8 cellular contexts compared by ENCODE assay signal in the genomic region with DNA sequence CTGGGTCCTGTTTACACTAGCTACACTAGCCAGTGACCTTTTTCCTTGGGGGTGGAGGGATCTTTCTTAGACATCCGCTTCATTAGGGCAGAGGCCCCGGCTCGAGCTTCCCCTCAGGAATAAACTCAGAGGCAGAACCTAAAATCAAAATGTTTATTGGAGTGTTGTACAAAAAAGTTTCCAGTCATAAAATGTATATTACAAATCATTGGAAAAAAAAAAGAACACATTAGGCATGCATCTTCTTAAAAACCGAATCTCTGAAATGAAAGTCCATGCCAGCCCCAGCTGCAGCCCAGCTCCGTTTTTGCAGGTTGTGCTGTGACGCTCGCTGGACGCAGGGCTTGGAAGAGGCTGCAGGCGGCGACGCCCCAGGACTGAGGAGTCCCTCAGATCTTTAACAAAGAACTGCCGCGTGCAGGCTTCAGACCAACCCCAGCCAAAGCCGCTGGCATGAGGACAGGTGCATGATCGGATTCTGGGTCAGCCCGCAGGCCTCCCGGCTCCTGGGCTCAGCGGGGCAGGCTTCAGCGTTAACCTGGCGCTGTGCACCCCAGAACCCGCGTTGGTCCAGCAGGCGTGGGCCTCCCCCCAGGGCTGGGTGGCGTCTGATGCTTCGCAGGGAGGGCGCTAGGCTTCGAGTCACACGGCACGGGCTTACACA. TPM values are rescaled to one million over a fixed set of nuclear protein-coding genes. Genes with fewer than 3 reads are reported as not detected.
DNase-seq lines count a peak whose midpoint lies in the region; ATAC-seq and TF ChIP-seq lines count a peak whose summit lies in the region.

No MANE protein-coding gene starts in this region.

- in situ Hi-C loops in astrocyte of the cerebellum (cut with HindIII; ENCODE audit: low sequenced_read_pairs), result no loop called here

- 73% methylated on average over 26 of the region's 29 CpGs for WGBS in HUES64

- POLR2A ChIA-PET in BJ (lab: Charles Lee), result interaction anchor here (0.6 kb wide), 2 partner anchors 113 to 186 kb away, joined by 3 read pairs; no protein-coding TSS in a partner anchor

- no peak for ATAC-seq in HG03565 (IDR thresholded peaks at IDR 0.05; ENCODE audit: unreplicated experiment)

- H3K36me3 ChIP-seq in BJ (ENCODE audit: control insufficient read depth, insufficient read depth, low read length) (peaks cover 16% of the 10 kb centered on the region), HUES64 (ENCODE audit: insufficient read depth, low read length) (peaks cover 32% of the 10 kb centered on the region), iPS-20b (ENCODE audit: insufficient read depth, low read depth, low read length) (peaks cover 31% of the 10 kb centered on the region), skeletal muscle satellite cell (ENCODE audit: insufficient read depth, low read length) (peaks cover 46% of the 10 kb centered on the region)

- H3K9ac ChIP-seq in HUES64 (ENCODE audit: low read depth, low read length), result peak overlapping the region; percentile 99
- H3K9ac ChIP-seq in iPS-20b (ENCODE audit: low read depth, low read length), result peak overlapping the region; percentile 99; the same call in 1 of the 2 replicates
- H3K9ac ChIP-seq in skeletal muscle satellite cell (ENCODE audit: low read depth, low read length), result peak overlapping the region; percentile 95

- peak overlapping the region; percentile 96 for H3K4me2 ChIP-seq in skeletal muscle satellite cell (ENCODE audit: low read length)

- H3K4me3 ChIP-seq in BJ (ENCODE audit: low read depth, low read length), result peak overlapping the region; percentile 89
- peak overlapping the region; percentile 87 for H3K4me3 ChIP-seq in HUES64 (ENCODE audit: low read length)
- peak overlapping the region; percentile 91 for H3K4me3 ChIP-seq in astrocyte of the cerebellum (ENCODE audit: low read depth, low read length)
- H3K4me3 ChIP-seq in iPS-20b (ENCODE audit: low read length), result peak overlapping the region; percentile 93
- peak overlapping the region; percentile 94 for H3K4me3 ChIP-seq in skeletal muscle satellite cell (ENCODE audit: low read length)

- CTCF ChIA-PET in BJ (lab: Yijun Ruan, JAX), result interaction anchor here (0.6 to 2.1 kb wide), 7 partner anchors 10 to 209 kb away, joined by 3 to 6 read pairs (median 4); partner anchors contain the start of gene LMNB2

- no peak for DNase-seq in BJ (ENCODE audit: low read depth)
- DNase-seq in astrocyte of the cerebellum (ENCODE audit: low read depth), result no peak
- DNase-seq in SIG-M5 (lab: John Stamatoyannopoulos, UW), result no peak
- DNase-seq in NCI-H128 (lab: John Stamatoyannopoulos, UW; ENCODE audit: unreplicated experiment), result no peak

- peak overlapping the region; percentile 99 for H3K27ac ChIP-seq in HUES64 (ENCODE audit: low read depth, low read length)
- H3K27ac ChIP-seq in iPS-20b (ENCODE audit: low read length), result peak overlapping the region; percentile 98

- no peaks in the 10 kb centered on the region for H3K9me3 ChIP-seq in HUES64 (ENCODE audit: insufficient read depth, low read depth, low read length)
- H3K9me3 ChIP-seq in iPS-20b (ENCODE audit: insufficient read depth, low read depth, low read length), result no peaks in the 10 kb centered on the region
- H3K9me3 ChIP-seq in skeletal muscle satellite cell (replicated peaks; ENCODE audit: low read length), result no peaks in the 10 kb centered on the region

- H3K27me3 ChIP-seq in BJ (ENCODE audit: control insufficient read depth, insufficient read depth, low read length) (no peaks in the 10 kb centered on the region), HUES64 (ENCODE audit: insufficient read depth, low read length) (no peaks in the 10 kb centered on the region), iPS-20b (ENCODE audit: insufficient read depth, low read length) (no peaks in the 10 kb centered on the region), skeletal muscle satellite cell (ENCODE audit: control insufficient read depth, insufficient read depth, low read length) (no peaks in the 10 kb centered on the region)

- TF ChIP-seq CTCF in BJ (IDR thresholded peaks at IDR 0.05; ENCODE audit: insufficient read depth, low read depth, low read length) (peak; percentile 18; the same call in 1 of the 2 replicates), astrocyte of the cerebellum (IDR thresholded peaks at IDR 0.05; ENCODE audit: low read depth, low read length, missing control alignments) (no peak)

- H3K4me1 ChIP-seq in HUES64 (ENCODE audit: insufficient read depth, low read length), result peaks cover 18% of the 10 kb centered on the region
- peaks cover 6% of the 10 kb centered on the region; the same call in 1 of the 2 replicates for H3K4me1 ChIP-seq in iPS-20b (ENCODE audit: insufficient read depth, low read length)
- H3K4me1 ChIP-seq in skeletal muscle satellite cell (ENCODE audit: control insufficient read depth, insufficient read depth, low read length), result peaks cover 33% of the 10 kb centered on the region

RNA-seq across cellular contexts. Expression of gene TIMM13, which starts 0.8 kb away (rescaled TPM):
- polyA plus RNA-seq in BJ (2011; rRNA removed), result 37.2 and 50.7 TPM in 2 replicates
- polyA minus RNA-seq in BJ (2011; rRNA and poly(A)+ RNA removed), result 9.2 and 14.2 TPM in 2 replicates
- 170 TPM for polyA plus RNA-seq in HUES64 (2013, experiment 1 of 2)
- polyA plus RNA-seq in HUES64 (2013, experiment 2 of 2), result 139 TPM
- total RNA-seq in skeletal muscle satellite cell (2012; rRNA removed), result 52.0 and 53.0 TPM in 2 replicates

RNA-seq across cellular contexts. Expression of gene LMNB2, which starts 28.6 kb away (rescaled TPM):
- polyA plus RNA-seq in BJ (2011; rRNA removed), result 53.4 and 80.0 TPM in 2 replicates
- 29.4 and 42.0 TPM in 2 replicates for polyA minus RNA-seq in BJ (2011; rRNA and poly(A)+ RNA removed)
- polyA plus RNA-seq in HUES64 (2013, experiment 1 of 2), result 103 TPM
- polyA plus RNA-seq in HUES64 (2013, experiment 2 of 2), result 105 TPM
- 81.4 and 91.5 TPM in 2 replicates for total RNA-seq in skeletal muscle satellite cell (2012; rRNA removed)

RNA-seq across cellular contexts. Expression of gene GADD45B, which starts 47.8 kb away (rescaled TPM):
- polyA plus RNA-seq in BJ (2011; rRNA removed), result 54.5 and 69.8 TPM in 2 replicates
- 29.7 and 46.4 TPM in 2 replicates for polyA minus RNA-seq in BJ (2011; rRNA and poly(A)+ RNA removed)
- 4.4 TPM for polyA plus RNA-seq in HUES64 (2013, experiment 1 of 2)
- 5.1 TPM for polyA plus RNA-seq in HUES64 (2013, experiment 2 of 2)
- total RNA-seq in skeletal muscle satellite cell (2012; rRNA removed), result 47.4 and 61.6 TPM in 2 replicates
